8 cellular contexts compared by ENCODE assay signal in the genomic region with DNA sequence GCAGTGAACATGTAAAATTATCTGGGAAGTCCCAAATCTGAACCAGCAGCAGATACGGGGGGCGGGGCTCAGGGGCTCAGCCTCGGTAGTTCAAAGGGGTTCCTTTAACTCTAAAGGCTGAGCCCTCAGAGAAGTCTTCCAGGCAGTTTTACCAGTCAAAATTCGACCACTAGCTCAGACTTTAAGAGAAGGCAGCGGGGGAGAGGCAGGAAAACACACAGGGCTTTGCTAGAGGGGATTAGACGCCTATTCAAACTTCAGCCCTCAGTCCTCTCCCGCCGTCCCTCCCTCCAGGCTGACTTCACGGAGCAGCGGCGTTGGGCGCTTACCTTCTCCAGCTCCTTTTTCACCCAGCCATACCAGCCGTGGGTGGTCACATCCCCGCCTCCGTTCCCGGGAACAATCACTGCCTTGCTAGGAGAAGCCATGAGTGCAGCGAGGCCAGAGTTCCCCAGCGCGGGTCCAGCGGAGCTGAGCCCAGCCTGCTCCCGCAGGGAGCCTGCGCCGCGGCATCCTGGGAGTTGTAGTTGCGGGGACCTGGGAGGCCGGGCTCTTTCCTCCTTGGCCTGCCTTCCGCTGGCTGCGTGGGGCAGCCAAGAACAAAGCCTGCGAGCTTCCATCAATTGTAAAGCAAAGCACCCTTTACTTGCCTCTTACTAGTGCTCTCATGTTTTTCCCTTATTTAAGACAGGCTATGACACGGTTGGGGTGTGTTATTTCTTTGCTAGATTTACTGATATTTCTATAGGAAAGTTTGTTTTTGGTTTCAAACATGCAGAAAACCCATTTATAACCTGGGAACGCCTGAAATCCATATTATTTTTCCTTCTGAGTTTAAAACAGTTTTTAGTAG. TPM values are rescaled to one million over a fixed set of nuclear protein-coding genes. Genes with fewer than 3 reads are reported as not detected.
DNase-seq lines count a peak whose midpoint lies in the region; ATAC-seq and TF ChIP-seq lines count a peak whose summit lies in the region.

A gene (minus strand): TSS at position 486 of the 853 bp plus-strand sequence. CDS start 58 bp downstream, at position 428.

- TF ChIP-seq CTCF in foreskin keratinocyte (conservative IDR thresholded peaks at IDR 0.05) (peak; percentile 11), neural progenitor cell (IDR thresholded peaks at IDR 0.05) (no peak)

- H3K4me1 Mint-ChIP-seq in neural progenitor cell, result peaks cover 12% of the 10 kb centered on the region

- no peaks in the 10 kb centered on the region for H3K4me1 ChIP-seq in foreskin keratinocyte
- peaks cover 12% of the 10 kb centered on the region for H3K4me1 ChIP-seq in neural progenitor cell
- peaks cover 11% of the 10 kb centered on the region for H3K4me1 ChIP-seq in stomach smooth muscle (ENCODE audit: control insufficient read depth, insufficient read depth, low read length)

- peak within 1 kb of the TSS; percentile 95 for H3K4me3 Mint-ChIP-seq in neural progenitor cell

- H3K27ac ChIP-seq in foreskin keratinocyte (peak within 1 kb of the TSS; percentile 28), neural progenitor cell (peak within 1 kb of the TSS; percentile 71), stomach smooth muscle (ENCODE audit: low read length) (peak within 1 kb of the TSS; percentile 26)

- no peaks in the 10 kb centered on the region for H3K36me3 ChIP-seq in neural progenitor cell
- H3K36me3 ChIP-seq in stomach smooth muscle (ENCODE audit: control insufficient read depth in 2 of 2, insufficient read depth in 2 of 2, low read length in 2 of 2), result peaks cover 5 to 13% of the 10 kb centered on the region in 2 donors

- peaks cover 8% of the 10 kb centered on the region for H3K36me3 Mint-ChIP-seq in neural progenitor cell

- H3K27me3 Mint-ChIP-seq in neural progenitor cell (ENCODE audit: insufficient read depth, low read depth), result no peaks in the 10 kb centered on the region

- H3K79me2 ChIP-seq in neural progenitor cell (ENCODE audit: low read depth), result peaks cover 8% of the 10 kb centered on the region

- peak within 1 kb of the TSS; percentile 85 for H3K4me2 ChIP-seq in neural progenitor cell

- H4K20me1 ChIP-seq in neural progenitor cell (ENCODE audit: low read depth), result no peaks in the 10 kb centered on the region

- no peaks in the 10 kb centered on the region for H3K9me3 ChIP-seq in neural progenitor cell (ENCODE audit: low read depth)
- no peaks in the 10 kb centered on the region for H3K9me3 ChIP-seq in stomach smooth muscle (ENCODE audit: control insufficient read depth in 2 of 2, low read length in 2 of 2)

- peak within 1 kb of the TSS; percentile 92 for H3K27ac Mint-ChIP-seq in neural progenitor cell

- peaks cover 22% of the 10 kb centered on the region for H3F3A ChIP-seq in neural progenitor cell (ENCODE audit: low read depth)

- ATAC-seq in foreskin keratinocyte, result peak; percentile 99

- H2AFZ ChIP-seq in neural progenitor cell (replicated peaks), result peak within 1 kb of the TSS; percentile 79

- peaks cover 2% of the 10 kb centered on the region for H3K9me3 Mint-ChIP-seq in neural progenitor cell

- DNase-seq in ELR (ENCODE audit: low read depth), result peak; percentile 82
- DNase-seq in GOT3 (lab: John Stamatoyannopoulos, UW), result peak; percentile 36
- DNase-seq in LHCN-M2 (ENCODE audit: low read depth), result peak; percentile 77
- peak; percentile 89 for DNase-seq in SHP77 treated with DMSO at 0.1 percent for 48 hours (lab: John Stamatoyannopoulos, UW)
- peak; percentile 50 for DNase-seq in activated gamma-delta T cell (lab: John Stamatoyannopoulos, UW)
- peak; percentile 53 to 65 for DNase-seq in foreskin keratinocyte
- peak; percentile 96 for DNase-seq in neural progenitor cell (ENCODE audit: low spot score)

- H3K9ac ChIP-seq in neural progenitor cell (peak within 1 kb of the TSS; percentile 35), stomach smooth muscle (ENCODE audit: low read length in 2 of 2) (peak within 1 kb of the TSS; percentile 67 to 84)

- H3K27me3 ChIP-seq in foreskin keratinocyte (no peaks in the 10 kb centered on the region), neural progenitor cell (no peaks in the 10 kb centered on the region), stomach smooth muscle (ENCODE audit: control insufficient read depth in 1 of 2, insufficient read depth in 2 of 2, low read length in 2 of 2) (no peaks in the 10 kb centered on the region)

- H3K4me3 ChIP-seq in neural progenitor cell (peak within 1 kb of the TSS; percentile 70), stomach smooth muscle (ENCODE audit: low read length in 2 of 2) (peak within 1 kb of the TSS; percentile 80 to 96)

RNA-seq across cellular contexts. Expression of the gene that starts here (rescaled TPM):
- total RNA-seq in LHCN-M2 (2014; rRNA removed) (23.6 and 31.3 TPM in 2 replicates), foreskin keratinocyte (19.8 and 21.4 TPM in 2 replicates), neural progenitor cell (ENCODE audit: low replicate concordance) (29.5 and 45.8 TPM in 2 replicates)
- polyA plus RNA-seq in LHCN-M2 (2012), result 9.4 TPM
- 7.4 and 8.9 TPM in 2 replicates for polyA plus RNA-seq in foreskin keratinocyte

Comparison
In these comparisons a context has a peak if more than half of its experiments do, and no peak if none do; other contexts are left out.
1. Peak in every context shown above with its lines: DNase-seq, ATAC-seq, H3K4me3 ChIP-seq and H3K27ac ChIP-seq.
2. DNase-seq: peak in every context shown above with its lines; median percentile 96 in neural progenitor cell; 89 in SHP77 treated with DMSO at 0.1 percent for 48 hours; 82 in ELR; 77 in LHCN-M2; 59 in foreskin keratinocyte; 50 in activated gamma-delta T cell; 36 in GOT3.